ENCODE assay signal across 1 cellular context in the genomic region with DNA sequence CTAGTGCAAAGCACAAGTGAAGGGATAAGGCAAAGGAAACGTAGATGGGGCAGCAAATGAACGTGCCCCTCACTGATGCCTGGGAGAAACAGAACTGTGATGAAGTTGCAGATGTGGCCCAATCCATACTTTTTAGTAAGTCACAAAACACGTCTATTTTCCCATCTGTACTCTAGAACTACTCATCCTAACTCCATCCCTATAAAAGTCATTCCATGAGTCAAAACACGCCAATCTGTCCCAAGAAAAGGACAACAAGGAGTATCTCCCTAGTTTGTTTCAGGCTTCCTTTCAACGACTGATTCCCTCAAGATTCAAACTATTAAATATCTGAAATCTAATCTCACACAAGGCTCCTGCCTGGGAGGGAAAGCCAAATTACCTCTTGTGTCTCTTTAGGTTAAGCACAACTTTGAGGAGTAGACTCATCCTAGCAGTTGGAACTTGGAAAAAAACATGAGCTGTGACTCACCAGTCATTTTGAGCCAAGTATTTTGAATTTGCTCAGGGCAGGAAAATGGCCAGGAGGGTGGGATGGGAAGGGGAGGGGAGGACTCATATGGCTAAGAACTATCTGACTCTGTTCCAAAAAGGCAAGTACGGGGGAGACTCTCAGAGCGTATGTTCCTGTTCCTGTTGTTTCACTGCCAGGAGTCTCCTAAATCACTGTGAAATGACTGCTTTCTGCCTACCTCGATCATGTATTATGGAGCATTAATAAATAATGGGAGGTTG.
TF ChIP-seq lines count a peak whose summit lies in the region.

No MANE protein-coding gene starts in this region.

TF ChIP-seq in GM23338, 12 proteins besides CTCF, POLR2A, EP300 and RAD21 (continued from another document):
- TF ChIP-seq EZH2 (IDR thresholded peaks at IDR 0.05; ENCODE audit: low read depth, unreplicated experiment) (no peak), JUNB (IDR thresholded peaks at IDR 0.05; ENCODE audit: unreplicated experiment) (no peak), ZNF331 (CRISPR knock-in tag; IDR thresholded peaks at IDR 0.05; ENCODE audit: low read depth) (no peak), STAT1 (IDR thresholded peaks at IDR 0.05; ENCODE audit: unreplicated experiment) (no peak), NANOG (IDR thresholded peaks at IDR 0.05; ENCODE audit: borderline replicate concordance) (no peak)
- TF ChIP-seq, protein P1, sequence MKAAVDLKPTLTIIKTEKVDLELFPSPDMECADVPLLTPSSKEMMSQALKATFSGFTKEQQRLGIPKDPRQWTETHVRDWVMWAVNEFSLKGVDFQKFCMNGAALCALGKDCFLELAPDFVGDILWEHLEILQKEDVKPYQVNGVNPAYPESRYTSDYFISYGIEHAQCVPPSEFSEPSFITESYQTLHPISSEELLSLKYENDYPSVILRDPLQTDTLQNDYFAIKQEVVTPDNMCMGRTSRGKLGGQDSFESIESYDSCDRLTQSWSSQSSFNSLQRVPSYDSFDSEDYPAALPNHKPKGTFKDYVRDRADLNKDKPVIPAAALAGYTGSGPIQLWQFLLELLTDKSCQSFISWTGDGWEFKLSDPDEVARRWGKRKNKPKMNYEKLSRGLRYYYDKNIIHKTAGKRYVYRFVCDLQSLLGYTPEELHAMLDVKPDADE (IDR thresholded peaks at IDR 0.05) = no peak
- TF ChIP-seq, protein P2, sequence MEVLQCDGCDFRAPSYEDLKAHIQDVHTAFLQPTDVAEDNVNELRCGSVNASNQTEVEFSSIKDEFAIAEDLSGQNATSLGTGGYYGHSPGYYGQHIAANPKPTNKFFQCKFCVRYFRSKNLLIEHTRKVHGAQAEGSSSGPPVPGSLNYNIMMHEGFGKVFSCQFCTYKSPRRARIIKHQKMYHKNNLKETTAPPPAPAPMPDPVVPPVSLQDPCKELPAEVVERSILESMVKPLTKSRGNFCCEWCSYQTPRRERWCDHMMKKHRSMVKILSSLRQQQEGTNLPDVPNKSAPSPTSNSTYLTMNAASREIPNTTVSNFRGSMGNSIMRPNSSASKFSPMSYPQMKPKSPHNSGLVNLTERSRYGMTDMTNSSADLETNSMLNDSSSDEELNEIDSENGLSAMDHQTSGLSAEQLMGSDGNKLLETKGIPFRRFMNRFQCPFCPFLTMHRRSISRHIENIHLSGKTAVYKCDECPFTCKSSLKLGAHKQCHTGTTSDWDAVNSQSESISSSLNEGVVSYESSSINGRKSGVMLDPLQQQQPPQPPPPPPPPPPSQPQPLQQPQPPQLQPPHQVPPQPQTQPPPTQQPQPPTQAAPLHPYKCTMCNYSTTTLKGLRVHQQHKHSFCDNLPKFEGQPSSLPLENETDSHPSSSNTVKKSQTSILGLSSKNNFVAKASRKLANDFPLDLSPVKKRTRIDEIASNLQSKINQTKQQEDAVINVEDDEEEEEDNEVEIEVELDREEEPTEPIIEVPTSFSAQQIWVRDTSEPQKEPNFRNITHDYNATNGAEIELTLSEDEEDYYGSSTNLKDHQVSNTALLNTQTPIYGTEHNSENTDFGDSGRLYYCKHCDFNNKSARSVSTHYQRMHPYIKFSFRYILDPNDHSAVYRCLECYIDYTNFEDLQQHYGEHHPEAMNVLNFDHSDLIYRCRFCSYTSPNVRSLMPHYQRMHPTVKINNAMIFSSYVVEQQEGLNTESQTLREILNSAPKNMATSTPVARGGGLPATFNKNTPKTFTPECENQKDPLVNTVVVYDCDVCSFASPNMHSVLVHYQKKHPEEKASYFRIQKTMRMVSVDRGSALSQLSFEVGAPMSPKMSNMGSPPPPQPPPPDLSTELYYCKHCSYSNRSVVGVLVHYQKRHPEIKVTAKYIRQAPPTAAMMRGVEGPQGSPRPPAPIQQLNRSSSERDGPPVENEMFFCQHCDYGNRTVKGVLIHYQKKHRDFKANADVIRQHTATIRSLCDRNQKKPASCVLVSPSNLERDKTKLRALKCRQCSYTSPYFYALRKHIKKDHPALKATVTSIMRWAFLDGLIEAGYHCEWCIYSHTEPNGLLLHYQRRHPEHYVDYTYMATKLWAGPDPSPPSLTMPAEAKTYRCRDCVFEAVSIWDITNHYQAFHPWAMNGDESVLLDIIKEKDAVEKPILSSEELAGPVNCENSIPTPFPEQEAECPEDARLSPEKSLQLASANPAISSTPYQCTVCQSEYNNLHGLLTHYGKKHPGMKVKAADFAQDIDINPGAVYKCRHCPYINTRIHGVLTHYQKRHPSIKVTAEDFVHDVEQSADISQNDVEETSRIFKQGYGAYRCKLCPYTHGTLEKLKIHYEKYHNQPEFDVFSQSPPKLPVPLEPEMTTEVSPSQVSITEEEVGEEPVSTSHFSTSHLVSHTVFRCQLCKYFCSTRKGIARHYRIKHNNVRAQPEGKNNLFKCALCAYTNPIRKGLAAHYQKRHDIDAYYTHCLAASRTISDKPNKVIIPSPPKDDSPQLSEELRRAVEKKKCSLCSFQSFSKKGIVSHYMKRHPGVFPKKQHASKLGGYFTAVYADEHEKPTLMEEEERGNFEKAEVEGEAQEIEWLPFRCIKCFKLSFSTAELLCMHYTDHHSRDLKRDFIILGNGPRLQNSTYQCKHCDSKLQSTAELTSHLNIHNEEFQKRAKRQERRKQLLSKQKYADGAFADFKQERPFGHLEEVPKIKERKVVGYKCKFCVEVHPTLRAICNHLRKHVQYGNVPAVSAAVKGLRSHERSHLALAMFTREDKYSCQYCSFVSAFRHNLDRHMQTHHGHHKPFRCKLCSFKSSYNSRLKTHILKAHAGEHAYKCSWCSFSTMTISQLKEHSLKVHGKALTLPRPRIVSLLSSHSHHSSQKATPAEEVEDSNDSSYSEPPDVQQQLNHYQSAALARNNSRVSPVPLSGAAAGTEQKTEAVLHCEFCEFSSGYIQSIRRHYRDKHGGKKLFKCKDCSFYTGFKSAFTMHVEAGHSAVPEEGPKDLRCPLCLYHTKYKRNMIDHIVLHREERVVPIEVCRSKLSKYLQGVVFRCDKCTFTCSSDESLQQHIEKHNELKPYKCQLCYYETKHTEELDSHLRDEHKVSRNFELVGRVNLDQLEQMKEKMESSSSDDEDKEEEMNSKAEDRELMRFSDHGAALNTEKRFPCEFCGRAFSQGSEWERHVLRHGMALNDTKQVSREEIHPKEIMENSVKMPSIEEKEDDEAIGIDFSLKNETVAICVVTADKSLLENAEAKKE (CRISPR knock-in tag; IDR thresholded peaks at IDR 0.05) = no peak
